24 cellular contexts compared by ENCODE assay signal in genomic region chr1:49694251-49694827, GRCh38.
"Had no signal": no experiment of that assay in that cellular context is flagged by ENCODE, and none has a peak within 500 bp of the region (broad histone marks: within the 10 kb centered on the region; RNA-seq: fewer than 3 reads in every experiment).

No MANE protein-coding gene starts in this region.

- H3K27ac ChIP-seq: SJSA1 had no signal

- DNase-seq: IMR-90, Karpas-422, KG1, MG63, NCI-H1092, NCI-H1105 treated with DMSO at 0.1 percent for 48 hours, NCI-H1417 treated with DMSO at 0.1 percent for 48 hours, NCI-H187, NCI-H2029, NCI-H2081 treated with DMSO at 0.1 percent for 48 hours, NCI-H2171, NCI-H226, NCI-H446, NCI-H510A, NCI-H524 treated with DMSO at 0.1 percent for 48 hours, NCI-H69, Right ventricle myocardium superior, RPMI8226, SIG-M5, SW 1271, T-cell, T-helper 9 cell had no signal

- ATAC-seq: HepG2, T-cell had no signal

- H3K36me3 ChIP-seq: MG63, SJSA1 had no signal

- H3K4me1 ChIP-seq: SJSA1 had no signal

- H3K4me3 ChIP-seq: MG63, SJSA1 had no signal

- H3K9me3 ChIP-seq: MG63 had no signal

- H3K27me3 ChIP-seq: MG63, SJSA1 had no signal
